18 cellular contexts compared by ENCODE assay signal in genomic region chr10:34736976-34737771, GRCh38.
DNase-seq lines count a peak whose midpoint lies in the region; FAIRE-seq and TF ChIP-seq lines count a peak whose summit lies in the region.
"Had no signal": no experiment of that assay in that cellular context is flagged by ENCODE, and none has a peak within 500 bp of the region (broad histone marks: within the 10 kb centered on the region; RNA-seq: fewer than 3 reads in every experiment).

No MANE protein-coding gene starts in this region.

- intact Hi-C loops in MCF 10A (cut with micrococcal nuclease): no loop called here
- intact Hi-C loops in breast epithelium (cut with DNase I; ENCODE audit: low total_unique reads): loop anchor here (5.0 kb wide), 1 partner anchor 1400 kb away; no protein-coding TSS in a partner anchor

- H3K36me3 ChIP-seq in breast epithelium (no peaks in the 10 kb centered on the region), brain microvascular endothelial cell (replicated peaks) (no peaks in the 10 kb centered on the region)
- H3K36me3 ChIP-seq: gastroesophageal sphincter, tibial artery had no signal

- in situ Hi-C loops in brain microvascular endothelial cell (cut with HindIII; ENCODE audit: low pct_ligation_motif_present, low sequenced_read_pairs): no loop called here

- H3K4me1 Mint-ChIP-seq in MCF 10A (ENCODE audit: insufficient read depth, unreplicated experiment) (peaks cover 29% of the 10 kb centered on the region), brain (peaks cover 54% of the 10 kb centered on the region), mesothelial cell of epicardium (peaks cover 58% of the 10 kb centered on the region)
- H3K4me1 Mint-ChIP-seq: memory B cell had no signal

- H3K27ac ChIP-seq in breast epithelium (peak overlapping the region in 1 of 2 donors; percentile 5), brain microvascular endothelial cell (no peak overlapping the region)
- H3K27ac ChIP-seq: tibial artery had no signal

- CTCF ChIA-PET in MCF 10A (lab: Yijun Ruan, JAX): interaction anchor here (0.6 kb wide), 1 partner anchor 45 kb away, joined by 3 read pairs; no protein-coding TSS in a partner anchor

- H3K4me3 Mint-ChIP-seq in MCF 10A (ENCODE audit: unreplicated experiment): no peak overlapping the region
- peak overlapping the region in 1 of 5 experiments; percentile 48 for H3K4me3 Mint-ChIP-seq in brain
- no peak overlapping the region for H3K4me3 Mint-ChIP-seq in mesothelial cell of epicardium
- H3K4me3 Mint-ChIP-seq: activated CD4-positive, alpha-beta memory T cell treated with anti-CD3 and anti-CD28 coated beads for 36 hours; activated T-cell treated with anti-CD3 and anti-CD28 coated beads, Interleukin-2, amount 50 U/mL, for 4 hours; CD4-positive, alpha-beta T cell; memory B cell had no signal

- H3K4me1 ChIP-seq in breast epithelium: peaks cover 0 to 6% of the 10 kb centered on the region in 2 donors

- peaks cover 6% of the 10 kb centered on the region for H3K36me3 Mint-ChIP-seq in MCF 10A (ENCODE audit: insufficient read depth, unreplicated experiment)
- H3K36me3 Mint-ChIP-seq in brain: no peaks in the 10 kb centered on the region
- H3K36me3 Mint-ChIP-seq in mesothelial cell of epicardium: no peaks in the 10 kb centered on the region
- H3K36me3 Mint-ChIP-seq: activated CD4-positive, alpha-beta memory T cell treated with anti-CD3 and anti-CD28 coated beads for 36 hours; memory B cell had no signal

- DNase-seq in MCF 10A (ENCODE audit: unreplicated experiment) (no peak), breast epithelium (ENCODE audit: low spot score in 2 of 2) (no peak), mesothelial cell of epicardium (ENCODE audit: low spot score in 2 of 2, unreplicated experiment in 2 of 2) (no peak), NCI-H748 treated with DMSO at 0.1 percent for 48 hours (lab: John Stamatoyannopoulos, UW) (no peak), SIG-M5 (lab: John Stamatoyannopoulos, UW) (no peak), brain microvascular endothelial cell (no peak), GM12891 (ENCODE audit: insufficient read length, low spot score) (no peak)
- DNase-seq: activated CD4-positive, alpha-beta memory T cell treated with anti-CD3 and anti-CD28 coated beads for 36 hours; activated T-cell treated with anti-CD3 and anti-CD28 coated beads, Interleukin-2, amount 50 U/mL, for 4 hours; CD4-positive, alpha-beta T cell; HCEC 1CT; NCI-H1436 treated with DMSO at 0.1 percent for 48 hours; SK-N-SH; stimulated activated CD4-positive, alpha-beta T cell treated with anti-CD3 and anti-CD28 coated beads, Interleukin-4, amount 100 ng/mL, for 4 hours; tibial artery had no signal

- no peak overlapping the region for H3K4me3 ChIP-seq in breast epithelium
- no peak overlapping the region for H3K4me3 ChIP-seq in brain microvascular endothelial cell (ENCODE audit: low read depth, low read length)
- H3K4me3 ChIP-seq: gastroesophageal sphincter, tibial artery had no signal

- no TSS peak for BruUV-seq in MCF 10A (replicated peaks; lab: Mats Ljungman, UMichigan)

- POLR2A ChIA-PET in MCF 10A (lab: Yijun Ruan, JAX): no interaction called here

- no peaks in the 10 kb centered on the region for H3K9me3 ChIP-seq in breast epithelium
- H3K9me3 ChIP-seq: gastroesophageal sphincter, SK-N-SH, tibial artery had no signal

- no peaks in the 10 kb centered on the region for H3K27me3 Mint-ChIP-seq in MCF 10A (ENCODE audit: insufficient read depth, unreplicated experiment)
- H3K27me3 Mint-ChIP-seq in brain: peaks cover 3% of the 10 kb centered on the region
- no peaks in the 10 kb centered on the region for H3K27me3 Mint-ChIP-seq in mesothelial cell of epicardium (ENCODE audit: low read depth)

- no peak for FAIRE-seq in GM12891 (lab: Jason Lieb, UNC)

- H3K27me3 ChIP-seq in breast epithelium: no peaks in the 10 kb centered on the region
- H3K27me3 ChIP-seq in brain microvascular endothelial cell (replicated peaks): no peaks in the 10 kb centered on the region
- H3K27me3 ChIP-seq: gastroesophageal sphincter, tibial artery had no signal

- H3K27ac Mint-ChIP-seq in MCF 10A (ENCODE audit: low read depth, unreplicated experiment) (peak overlapping the region; percentile 31), brain (peak overlapping the region in 3 of 5 experiments; percentile 49 to 75 (median 69)), mesothelial cell of epicardium (peak overlapping the region; percentile 68)
- H3K27ac Mint-ChIP-seq: activated CD4-positive, alpha-beta memory T cell treated with anti-CD3 and anti-CD28 coated beads for 36 hours; CD4-positive, alpha-beta T cell; memory B cell had no signal

- TF ChIP-seq POLR2A in breast epithelium (IDR thresholded peaks at IDR 0.05) (no peak), GM12891 (IDR thresholded peaks at IDR 0.05; ENCODE audit: low read depth, low read length) (no peak)

- TF ChIP-seq CTCF in MCF 10A (IDR thresholded peaks at IDR 0.05; ENCODE audit: unreplicated experiment): no peak
- no peak for TF ChIP-seq CTCF in breast epithelium (IDR thresholded peaks at IDR 0.05)
- TF ChIP-seq CTCF in brain (conservative IDR thresholded peaks at IDR 0.05): no peak
- no peak for TF ChIP-seq CTCF in mesothelial cell of epicardium (IDR thresholded peaks at IDR 0.05; ENCODE audit: unreplicated experiment)
- TF ChIP-seq CTCF in brain microvascular endothelial cell (IDR thresholded peaks at IDR 0.05; ENCODE audit: low read depth, low read length, missing control alignments): no peak

- H3K9me3 Mint-ChIP-seq in MCF 10A (ENCODE audit: unreplicated experiment): no peaks in the 10 kb centered on the region
- H3K9me3 Mint-ChIP-seq in brain: peaks cover 0 to 2% (median 0%) of the 10 kb centered on the region in 5 experiments
- H3K9me3 Mint-ChIP-seq in mesothelial cell of epicardium: no peaks in the 10 kb centered on the region
- H3K9me3 Mint-ChIP-seq: activated CD4-positive, alpha-beta memory T cell treated with anti-CD3 and anti-CD28 coated beads for 36 hours; activated T-cell treated with anti-CD3 and anti-CD28 coated beads, Interleukin-2, amount 50 U/mL, for 4 hours; CD4-positive, alpha-beta T cell; memory B cell had no signal

TF ChIP-seq in GM12891, 5 proteins besides CTCF, POLR2A, EP300 and RAD21:
- TF ChIP-seq POLR2AphosphoS5 (IDR thresholded peaks at IDR 0.05; ENCODE audit: low read depth, low read length) (no peak), TAF1 (IDR thresholded peaks at IDR 0.05; ENCODE audit: low read depth, low read length) (no peak), POU2F2 (IDR thresholded peaks at IDR 0.05; ENCODE audit: low read depth, low read length) (no peak), SPI1 (IDR thresholded peaks at IDR 0.05; ENCODE audit: low read depth, low read length) (no peak), PAX5 (IDR thresholded peaks at IDR 0.05; ENCODE audit: insufficient read depth, low read length, severe bottlenecking) (no peak)
TF ChIP-seq in GM12891: peak in this region for 0.
